In the genomic region with DNA sequence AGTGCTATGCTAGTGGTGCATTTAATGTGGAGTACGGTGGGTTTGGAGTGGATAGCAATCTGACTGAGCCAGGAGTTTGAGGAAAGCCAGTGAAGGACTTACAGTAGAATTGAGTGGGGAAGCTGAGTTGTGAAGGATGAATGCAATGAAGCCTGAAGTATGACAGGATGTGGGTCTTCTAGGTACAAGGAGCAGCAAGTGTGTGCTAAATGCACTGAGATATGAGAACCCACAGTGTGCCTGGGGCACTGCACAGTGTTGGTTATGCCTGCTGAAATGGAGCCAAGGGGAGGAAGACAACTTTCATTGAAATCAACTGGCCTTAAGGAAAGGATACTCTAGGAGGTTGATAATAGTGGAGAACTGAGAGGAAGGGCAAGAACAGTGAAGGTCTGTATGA, we compare ENCODE assay signal across 32 cellular contexts.
A peak's percentile ranks its signal among the peaks of the same experiment; 100 is the strongest.
DNase-seq lines count a peak whose midpoint lies in the region; ATAC-seq and TF ChIP-seq lines count a peak whose summit lies in the region.
"Had no signal": no experiment of that assay in that cellular context is flagged by ENCODE, and none has a peak within 500 bp of the region (broad histone marks: within the 10 kb centered on the region; RNA-seq: fewer than 3 reads in every experiment).

No MANE protein-coding gene starts in this region.

- POLR2A ChIA-PET in RWPE1 (lab: Yijun Ruan, JAX; ENCODE audit: low non-redundant PET), result no interaction called here

- CTCF ChIA-PET in RWPE1 (lab: Yijun Ruan, JAX), result no interaction called here

- no peak for TF ChIP-seq CTCF in RWPE1 (conservative IDR thresholded peaks at IDR 0.05; ENCODE audit: low read depth)

- ATAC-seq in GM18867 (IDR thresholded peaks at IDR 0.05; ENCODE audit: unreplicated experiment) (peak; percentile 45), HG02623 (IDR thresholded peaks at IDR 0.05; ENCODE audit: unreplicated experiment) (peak; percentile 55), HG03565 (IDR thresholded peaks at IDR 0.05; ENCODE audit: unreplicated experiment) (peak; percentile 46)
- ATAC-seq: activated T-cell treated with anti-CD3 and anti-CD28 coated beads, Interleukin-2, amount 50 U/mL, for 72 hours; body of pancreas; gastroesophageal sphincter; HepG2; sciatic nerve; stimulated activated effector memory CD8-positive, alpha-beta T cell treated with anti-CD3 and anti-CD28 coated beads, Interleukin-12 subunit alpha, Interleukin-12 subunit beta, amount 100 ng/mL, for 72 hours; upper lobe of right lung had no signal

- no peaks in the 10 kb centered on the region for H3K9me3 ChIP-seq in effector memory CD4-positive, alpha-beta T cell (ENCODE audit: control insufficient read depth, low read length)
- H3K9me3 ChIP-seq: body of pancreas, Caco-2, gastroesophageal sphincter, left ventricle myocardium inferior, suprapubic skin, upper lobe of right lung had no signal

- H3K36me3 ChIP-seq in effector memory CD4-positive, alpha-beta T cell (ENCODE audit: control insufficient read depth, insufficient read depth, low read length), result no peaks in the 10 kb centered on the region
- H3K36me3 ChIP-seq: gastroesophageal sphincter, left ventricle myocardium inferior, neural progenitor cell, suprapubic skin, upper lobe of right lung had no signal

- no peaks in the 10 kb centered on the region for H3K27me3 ChIP-seq in effector memory CD4-positive, alpha-beta T cell (replicated peaks; ENCODE audit: control insufficient read depth, insufficient read depth, low read length, poor library complexity, severe bottlenecking)
- H3K27me3 ChIP-seq: body of pancreas, gastroesophageal sphincter, neural progenitor cell, suprapubic skin, upper lobe of right lung had no signal

- no peaks in the 10 kb centered on the region for H3K4me1 ChIP-seq in effector memory CD4-positive, alpha-beta T cell (ENCODE audit: control insufficient read depth, insufficient read depth, low read length, poor library complexity, severe bottlenecking)
- H3K4me1 ChIP-seq: body of pancreas, Caco-2, gastroesophageal sphincter, left ventricle myocardium inferior, neural progenitor cell, suprapubic skin, upper lobe of right lung had no signal

- no peak overlapping the region for H3K4me3 ChIP-seq in effector memory CD4-positive, alpha-beta T cell (ENCODE audit: insufficient read depth, low read depth, low read length, poor library complexity, severe bottlenecking)
- H3K4me3 ChIP-seq: body of pancreas, gastroesophageal sphincter, left ventricle myocardium inferior, neural progenitor cell, PC-9, suprapubic skin, upper lobe of right lung had no signal

- DNase-seq in activated CD4-positive, alpha-beta T cell treated with anti-CD3 and anti-CD28 coated beads for 48 hours, result no peak
- no peak for DNase-seq in RWPE1 (ENCODE audit: low spot score)
- DNase-seq in NCI-H345 (lab: John Stamatoyannopoulos, UW), result no peak
- no peak for DNase-seq in effector memory CD4-positive, alpha-beta T cell
- DNase-seq: activated CD4-positive, alpha-beta T cell treated with anti-CD3 and anti-CD28 coated beads, Interleukin-2, amount 10 ng/mL, durations not matched to agents 7 days and 5 days; activated naive CD4-positive, alpha-beta T cell treated with Interleukin-2 at 50 U/mL for 16 hours; activated T-cell treated with anti-CD3 and anti-CD28 coated beads, Interleukin-2, amount 50 U/mL, for 72 hours; body of pancreas; Caco-2; dermis blood vessel endothelial cell; GOT3; hippocampal formation; left ventricle myocardium inferior; NCI-H1092; NCI-H1694 treated with DMSO at 0.1 percent for 48 hours; NCI-H510A treated with DMSO at 0.1 percent for 48 hours; PC-9; posterior cingulate gyrus; SHP77 treated with DMSO at 0.1 percent for 48 hours; stimulated activated CD4-positive, alpha-beta T cell treated with anti-CD3 and anti-CD28 coated beads, Interleukin-12 subunit alpha, Interleukin-12 subunit beta, amount 100 ng/mL, for 4 hours; stimulated activated CD4-positive, alpha-beta T cell treated with anti-CD3 and anti-CD28 coated beads, Interleukin-4, amount 100 ng/mL, for 1 hour; upper lobe of right lung had no signal

- no peak overlapping the region for H3K27ac ChIP-seq in RWPE1
- H3K27ac ChIP-seq in effector memory CD4-positive, alpha-beta T cell (ENCODE audit: insufficient read depth, low read length, poor library complexity, severe bottlenecking), result no peak overlapping the region
- H3K27ac ChIP-seq: body of pancreas, C4-2B, gastroesophageal sphincter, left ventricle myocardium inferior, neural progenitor cell, PC-9, suprapubic skin, upper lobe of right lung had no signal
